ENCODE assay signal across 40 cellular contexts in the genomic region with DNA sequence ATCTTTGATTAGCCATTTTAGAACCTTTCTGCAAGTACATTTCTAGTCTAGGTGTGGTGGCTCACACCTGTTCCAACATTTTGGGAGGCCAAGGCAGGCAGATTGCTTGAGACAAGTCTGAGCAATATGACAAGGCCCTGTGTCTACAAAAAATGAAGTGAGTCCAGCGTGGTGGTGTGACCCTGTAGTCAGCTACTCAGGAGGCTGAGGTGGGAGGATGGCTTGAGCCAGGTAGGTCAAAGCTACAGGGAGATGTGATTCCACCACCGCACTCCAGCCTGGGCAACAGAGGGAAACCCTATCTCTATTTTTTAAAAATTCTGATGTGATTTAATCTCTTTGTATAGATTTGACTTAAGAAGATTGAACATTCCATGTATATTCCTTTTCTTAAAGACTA.
"Had no signal": no experiment of that assay in that cellular context is flagged by ENCODE, and none has a peak within 500 bp of the region (broad histone marks: within the 10 kb centered on the region; RNA-seq: fewer than 3 reads in every experiment).

No MANE protein-coding gene starts in this region.

- H3K27ac ChIP-seq: ascending aorta, cardiac muscle cell, VCaP had no signal

- H3K27me3 Mint-ChIP-seq: activated CD4-positive, alpha-beta memory T cell treated with anti-CD3 and anti-CD28 coated beads, Interleukin-2, amount 10 ng/mL, durations not matched to agents 7 days and 5 days; activated CD4-positive, alpha-beta T cell treated with anti-CD3 and anti-CD28 coated beads for 36 hours; activated CD4-positive, alpha-beta T cell treated with anti-CD3 and anti-CD28 coated beads, Interleukin-2, amount 10 ng/mL, durations not matched to agents 7 days and 5 days; activated CD8-positive, alpha-beta memory T cell treated with anti-CD3 and anti-CD28 coated beads, Interleukin-2, amount 10 ng/mL, durations not matched to agents 7 days and 5 days; activated naive CD4-positive, alpha-beta T cell treated with anti-CD3 and anti-CD28 coated beads, Interleukin-2, amount 10 ng/mL, durations not matched to agents 7 days and 5 days; activated naive CD4-positive, alpha-beta T cell treated with anti-CD3 and anti-CD28 coated beads, Interleukin-2, amount 50 U/mL, for 24 hours; activated naive CD8-positive, alpha-beta T cell; activated naive CD8-positive, alpha-beta T cell treated with anti-CD3 and anti-CD28 coated beads, Interleukin-2, amount 50 U/mL, for 24 hours; central memory CD8-positive, alpha-beta T cell had no signal

- H3K27me3 ChIP-seq: ascending aorta, cardiac muscle cell had no signal

- H3K36me3 ChIP-seq: ascending aorta, cardiac muscle cell had no signal

- H3K36me3 Mint-ChIP-seq: activated naive CD4-positive, alpha-beta T cell treated with anti-CD3 and anti-CD28 coated beads, Interleukin-2, amount 10 ng/mL, durations not matched to agents 7 days and 5 days; activated naive CD4-positive, alpha-beta T cell treated with anti-CD3 and anti-CD28 coated beads, Interleukin-2, amount 50 U/mL, for 24 hours; brain had no signal

- H3K4me3 ChIP-seq: ascending aorta, cardiac muscle cell had no signal

- FAIRE-seq: bronchial epithelial cell, TTC549 had no signal

- H3K9me3 ChIP-seq: ascending aorta had no signal

- ATAC-seq: activated CD4-positive, alpha-beta T cell treated with anti-CD3 and anti-CD28 coated beads for 36 hours; activated CD4-positive, CD25-positive, alpha-beta regulatory T cell treated with anti-CD3 and anti-CD28 coated beads, Interleukin-2, amount 50 U/mL, for 24 hours; activated CD8-positive, alpha-beta memory T cell treated with anti-CD3 and anti-CD28 coated beads, Interleukin-2, amount 10 ng/mL, durations not matched to agents 7 days and 5 days; activated CD8-positive, alpha-beta T cell treated with anti-CD3 and anti-CD28 coated beads, Interleukin-2, amount 10 ng/mL, durations not matched to agents 7 days and 5 days; activated naive CD8-positive, alpha-beta T cell treated with anti-CD3 and anti-CD28 coated beads, Interleukin-2, amount 50 U/mL, for 24 hours; activated T-cell treated with anti-CD3 and anti-CD28 coated beads, Interleukin-2, amount 50 U/mL, for 4 hours; activated T-cell treated with anti-CD3 and anti-CD28 coated beads, Interleukin-2, amount 50 U/mL, for 72 hours had no signal

- H3K4me1 ChIP-seq: ascending aorta had no signal

- H3K27ac Mint-ChIP-seq: activated CD4-positive, alpha-beta memory T cell treated with anti-CD3 and anti-CD28 coated beads, Interleukin-2, amount 10 ng/mL, durations not matched to agents 7 days and 5 days; activated CD4-positive, alpha-beta T cell treated with anti-CD3 and anti-CD28 coated beads for 36 hours; activated CD4-positive, alpha-beta T cell treated with anti-CD3 and anti-CD28 coated beads, Interleukin-2, amount 10 ng/mL, durations not matched to agents 7 days and 5 days; activated CD8-positive, alpha-beta memory T cell treated with anti-CD3 and anti-CD28 coated beads, Interleukin-2, amount 10 ng/mL, durations not matched to agents 7 days and 5 days; activated CD8-positive, alpha-beta T cell treated with anti-CD3 and anti-CD28 coated beads, Interleukin-2, amount 10 ng/mL, durations not matched to agents 7 days and 5 days; activated naive CD4-positive, alpha-beta T cell treated with anti-CD3 and anti-CD28 coated beads, Interleukin-2, amount 10 ng/mL, durations not matched to agents 7 days and 5 days; activated naive CD4-positive, alpha-beta T cell treated with anti-CD3 and anti-CD28 coated beads, Interleukin-2, amount 50 U/mL, for 24 hours; activated naive CD8-positive, alpha-beta T cell; activated naive CD8-positive, alpha-beta T cell treated with anti-CD3 and anti-CD28 coated beads, Interleukin-2, amount 10 ng/mL, durations not matched to agents 7 days and 5 days; activated naive CD8-positive, alpha-beta T cell treated with anti-CD3 and anti-CD28 coated beads, Interleukin-2, amount 50 U/mL, for 24 hours; activated T-cell treated with anti-CD3 and anti-CD28 coated beads, Interleukin-2, amount 50 U/mL, for 72 hours; activated T-helper 1 cell treated with anti-CD3 and anti-CD28 coated beads, Interleukin-12 subunit alpha, Interleukin-12 subunit beta, Interleukin-2, Interleukin-4 antibody, amounts not matched to agents 30 ng/mL and 10 ng/mL and 1 ng/mL, durations not matched to agents 14 hours and 24 hours and 36 hours; activated T-helper 2 cell treated with anti-CD3 and anti-CD28 coated beads, Interferon-gamma antibody, Interleukin-2, Interleukin-4, amounts not matched to agents 10 μg/mL and 5 μg/mL and 100 μg/mL, durations not matched to agents 14 hours and 24 hours and 36 hours; brain; T-helper 1 cell treated with Interleukin-12 subunit alpha and Interleukin-12 subunit beta and Interleukin-4 antibody, amounts not matched to agents 30 μg/mL and 1 μg/mL, for 36 hours; T-helper 2 cell treated with Interferon-gamma antibody and Interleukin-4, amounts not matched to agents 5 μg/mL and 100 μg/mL, for 36 hours had no signal

- DNase-seq: activated CD4-positive, alpha-beta memory T cell treated with anti-CD3 and anti-CD28 coated beads, Interleukin-2, amount 10 ng/mL, durations not matched to agents 7 days and 5 days; activated CD4-positive, alpha-beta T cell treated with anti-CD3 and anti-CD28 coated beads for 1 hour; activated CD4-positive, alpha-beta T cell treated with anti-CD3 and anti-CD28 coated beads for 36 hours; activated CD4-positive, alpha-beta T cell treated with anti-CD3 and anti-CD28 coated beads for 48 hours; activated CD4-positive, alpha-beta T cell treated with anti-CD3 and anti-CD28 coated beads, Interleukin-2, amount 10 ng/mL, durations not matched to agents 7 days and 5 days; activated CD4-positive, alpha-beta T cell treated with anti-CD3 and anti-CD28 coated beads, Interleukin-2, amount 50 U/mL, for 48 hours; activated CD4-positive, CD25-positive, alpha-beta regulatory T cell; activated CD8-positive, alpha-beta memory T cell treated with anti-CD3 and anti-CD28 coated beads for 24 hours; activated CD8-positive, alpha-beta memory T cell treated with anti-CD3 and anti-CD28 coated beads, Interleukin-2, amount 10 ng/mL, durations not matched to agents 7 days and 5 days; activated CD8-positive, alpha-beta memory T cell treated with anti-CD3 and anti-CD28 coated beads, Interleukin-2, amount 50 U/mL, for 48 hours; activated CD8-positive, alpha-beta T cell treated with anti-CD3 and anti-CD28 coated beads, Interleukin-2, amount 10 ng/mL, durations not matched to agents 7 days and 5 days; activated effector memory CD4-positive, alpha-beta T cell treated with Interleukin-2 at 50 U/mL for 16 hours; activated gamma-delta T cell; activated naive CD4-positive, alpha-beta T cell treated with anti-CD3 and anti-CD28 coated beads, Interleukin-2, amount 10 ng/mL, durations not matched to agents 7 days and 5 days; activated naive CD4-positive, alpha-beta T cell treated with Interleukin-2 at 50 U/mL for 16 hours; activated naive CD8-positive, alpha-beta T cell treated with anti-CD3 and anti-CD28 coated beads, Interleukin-2, amount 10 ng/mL, durations not matched to agents 7 days and 5 days; activated naive CD8-positive, alpha-beta T cell treated with anti-CD3 and anti-CD28 coated beads, Interleukin-2, amount 50 U/mL, for 24 hours; activated T-cell treated with anti-CD3 and anti-CD28 coated beads, Interleukin-2, amount 50 U/mL, for 4 hours; activated T-cell treated with anti-CD3 and anti-CD28 coated beads, Interleukin-2, amount 50 U/mL, for 72 hours; amygdala; anterior cingulate cortex; caudate nucleus; cerebellar nuclear complex; T-helper 1 cell; T-helper 2 cell; T-helper 9 cell had no signal

- H3K4me1 Mint-ChIP-seq: brain; central memory CD8-positive, alpha-beta T cell had no signal

- H3K4me3 Mint-ChIP-seq: activated CD4-positive, alpha-beta memory T cell treated with anti-CD3 and anti-CD28 coated beads, Interleukin-2, amount 10 ng/mL, durations not matched to agents 7 days and 5 days; activated CD4-positive, alpha-beta T cell treated with anti-CD3 and anti-CD28 coated beads for 36 hours; activated CD4-positive, alpha-beta T cell treated with anti-CD3 and anti-CD28 coated beads, Interleukin-2, amount 10 ng/mL, durations not matched to agents 7 days and 5 days; activated CD8-positive, alpha-beta memory T cell treated with anti-CD3 and anti-CD28 coated beads, Interleukin-2, amount 10 ng/mL, durations not matched to agents 7 days and 5 days; activated CD8-positive, alpha-beta T cell treated with anti-CD3 and anti-CD28 coated beads, Interleukin-2, amount 10 ng/mL, durations not matched to agents 7 days and 5 days; activated naive CD4-positive, alpha-beta T cell treated with anti-CD3 and anti-CD28 coated beads, Interleukin-2, amount 10 ng/mL, durations not matched to agents 7 days and 5 days; activated naive CD4-positive, alpha-beta T cell treated with anti-CD3 and anti-CD28 coated beads, Interleukin-2, amount 50 U/mL, for 24 hours; activated naive CD8-positive, alpha-beta T cell; activated naive CD8-positive, alpha-beta T cell treated with anti-CD3 and anti-CD28 coated beads, Interleukin-2, amount 10 ng/mL, durations not matched to agents 7 days and 5 days; activated naive CD8-positive, alpha-beta T cell treated with anti-CD3 and anti-CD28 coated beads, Interleukin-2, amount 50 U/mL, for 24 hours; activated T-cell treated with anti-CD3 and anti-CD28 coated beads, Interleukin-2, amount 50 U/mL, for 4 hours; activated T-cell treated with anti-CD3 and anti-CD28 coated beads, Interleukin-2, amount 50 U/mL, for 72 hours; activated T-helper 1 cell treated with anti-CD3 and anti-CD28 coated beads, Interleukin-12 subunit alpha, Interleukin-12 subunit beta, Interleukin-2, Interleukin-4 antibody, amounts not matched to agents 30 ng/mL and 10 ng/mL and 1 ng/mL, durations not matched to agents 14 hours and 24 hours and 36 hours; brain; central memory CD8-positive, alpha-beta T cell; T-helper 1 cell treated with Interleukin-12 subunit alpha and Interleukin-12 subunit beta and Interleukin-4 antibody, amounts not matched to agents 30 μg/mL and 1 μg/mL, for 36 hours; T-helper 2 cell treated with Interferon-gamma antibody and Interleukin-4, amounts not matched to agents 5 μg/mL and 100 μg/mL, for 36 hours had no signal

- H3K9me3 Mint-ChIP-seq: activated naive CD4-positive, alpha-beta T cell treated with anti-CD3 and anti-CD28 coated beads, Interleukin-2, amount 50 U/mL, for 24 hours; activated naive CD8-positive, alpha-beta T cell treated with anti-CD3 and anti-CD28 coated beads, Interleukin-2, amount 10 ng/mL, durations not matched to agents 7 days and 5 days; activated T-cell treated with anti-CD3 and anti-CD28 coated beads, Interleukin-2, amount 50 U/mL, for 4 hours; central memory CD8-positive, alpha-beta T cell had no signal
